ENCODE assay signal across 8 cellular contexts in the genomic region with DNA sequence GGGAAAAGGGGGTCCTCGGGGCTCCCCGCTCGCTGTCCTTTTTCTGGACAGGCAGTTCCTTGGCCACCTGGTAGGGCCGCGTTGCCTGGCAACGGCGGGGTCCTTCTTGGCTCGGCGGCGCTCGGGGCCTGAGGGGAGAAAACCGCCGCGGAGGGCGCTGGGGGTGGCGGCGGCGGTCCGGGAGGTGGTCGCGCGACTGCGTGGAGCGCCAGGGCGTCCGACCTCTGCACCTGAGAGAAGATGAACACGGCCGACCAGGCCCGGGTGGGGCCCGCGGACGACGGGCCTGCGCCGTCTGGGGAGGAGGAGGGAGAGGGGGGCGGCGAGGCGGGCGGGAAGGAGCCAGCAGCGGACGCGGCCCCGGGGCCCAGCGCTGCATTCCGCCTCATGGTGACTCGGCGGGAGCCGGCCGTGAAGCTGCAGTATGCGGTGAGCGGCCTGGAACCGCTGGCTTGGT. TPM values are rescaled to one million over a fixed set of nuclear protein-coding genes. Genes with fewer than 3 reads are reported as not detected.
DNase-seq lines count a peak whose midpoint lies in the region; ATAC-seq and TF ChIP-seq lines count a peak whose summit lies in the region.

A gene with protein sequence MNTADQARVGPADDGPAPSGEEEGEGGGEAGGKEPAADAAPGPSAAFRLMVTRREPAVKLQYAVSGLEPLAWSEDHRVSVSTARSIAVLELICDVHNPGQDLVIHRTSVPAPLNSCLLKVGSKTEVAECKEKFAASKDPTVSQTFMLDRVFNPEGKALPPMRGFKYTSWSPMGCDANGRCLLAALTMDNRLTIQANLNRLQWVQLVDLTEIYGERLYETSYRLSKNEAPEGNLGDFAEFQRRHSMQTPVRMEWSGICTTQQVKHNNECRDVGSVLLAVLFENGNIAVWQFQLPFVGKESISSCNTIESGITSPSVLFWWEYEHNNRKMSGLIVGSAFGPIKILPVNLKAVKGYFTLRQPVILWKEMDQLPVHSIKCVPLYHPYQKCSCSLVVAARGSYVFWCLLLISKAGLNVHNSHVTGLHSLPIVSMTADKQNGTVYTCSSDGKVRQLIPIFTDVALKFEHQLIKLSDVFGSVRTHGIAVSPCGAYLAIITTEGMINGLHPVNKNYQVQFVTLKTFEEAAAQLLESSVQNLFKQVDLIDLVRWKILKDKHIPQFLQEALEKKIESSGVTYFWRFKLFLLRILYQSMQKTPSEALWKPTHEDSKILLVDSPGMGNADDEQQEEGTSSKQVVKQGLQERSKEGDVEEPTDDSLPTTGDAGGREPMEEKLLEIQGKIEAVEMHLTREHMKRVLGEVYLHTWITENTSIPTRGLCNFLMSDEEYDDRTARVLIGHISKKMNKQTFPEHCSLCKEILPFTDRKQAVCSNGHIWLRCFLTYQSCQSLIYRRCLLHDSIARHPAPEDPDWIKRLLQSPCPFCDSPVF (plus strand): TSS at position 106 of the 457 bp plus-strand sequence. CDS start 135 bp downstream, at position 241.

- peak within 1 kb of the TSS; percentile 86 to 91 (median 87) for H3K4me3 Mint-ChIP-seq in T-cell

- H3K27me3 Mint-ChIP-seq in T-cell = no peaks in the 10 kb centered on the region

- H3K36me3 ChIP-seq in Loucy (ENCODE audit: insufficient read depth, low read length) = no peaks in the 10 kb centered on the region
- H3K36me3 ChIP-seq in aorta (ENCODE audit: control insufficient read depth in 1 of 2, insufficient read depth in 2 of 2, low read length in 1 of 2) = no peaks in the 10 kb centered on the region

- H3K9ac ChIP-seq in Loucy (ENCODE audit: low read depth, low read length, poor library complexity, severe bottlenecking) = peak within 1 kb of the TSS; percentile 95

- peak within 1 kb of the TSS; percentile 100 for H2AFZ ChIP-seq in Loucy (ENCODE audit: low read length)

- DNase-seq in GDM1 (lab: John Stamatoyannopoulos, UW) = peak; percentile 69
- DNase-seq in H4 (ENCODE audit: low spot score) = peak; percentile 60
- DNase-seq in T-cell = peak in 32 of 34 experiments; percentile 73 to 90 (median 84)
- DNase-seq in amniotic stem cell (lab: John Stamatoyannopoulos, UW) = peak; percentile 53
- DNase-seq in right cardiac atrium = peak; percentile 86 to 96 (median 95)
- DNase-seq in renal cortical epithelial cell (ENCODE audit: low read depth) = no peak
- peak; percentile 90 to 96 for DNase-seq in aorta

- H3K4me1 ChIP-seq in Loucy (ENCODE audit: insufficient read depth, low read length, poor library complexity, severe bottlenecking) = peaks cover 38% of the 10 kb centered on the region
- no peaks in the 10 kb centered on the region for H3K4me1 ChIP-seq in right cardiac atrium (ENCODE audit: control insufficient read depth, insufficient read depth, low read length)
- peaks cover 0 to 9% of the 10 kb centered on the region in 2 donors for H3K4me1 ChIP-seq in aorta (ENCODE audit: control insufficient read depth in 1 of 2, insufficient read depth in 2 of 2, low read length in 2 of 2)

- CTCF ChIA-PET in T-cell (lab: Charles Lee) = interaction anchor here in 1 of 2 donors (0.5 to 1.2 kb wide), 3 partner anchors 11 to 320 kb away, joined by 3 to 4 read pairs (median 3); no protein-coding TSS in a partner anchor

- intact Hi-C loops in right cardiac atrium (cut with DNase I) = loop anchor here in 1 of 4 donors (10.0 kb wide), 1 partner anchor 124 kb away; no protein-coding TSS in a partner anchor
- intact Hi-C loops in aorta (cut with DNase I) = loop anchor here in 1 of 2 donors (1.0 kb wide), 1 partner anchor 208 kb away; a partner anchor contains a TSS

- H3K9me2 ChIP-seq in Loucy (replicated peaks; ENCODE audit: low read depth, low read length) = no peaks in the 10 kb centered on the region

- no peaks in the 10 kb centered on the region for H3F3A ChIP-seq in Loucy (ENCODE audit: low read depth)

- no peaks in the 10 kb centered on the region for H3K9me3 ChIP-seq in Loucy (ENCODE audit: insufficient read depth, low read depth, low read length)
- H3K9me3 ChIP-seq in right cardiac atrium (ENCODE audit: control insufficient read depth, low read length) = no peaks in the 10 kb centered on the region
- H3K9me3 ChIP-seq in aorta (ENCODE audit: control insufficient read depth, low read length) = no peaks in the 10 kb centered on the region

- peak within 1 kb of the TSS; percentile 98 for H3K4me2 ChIP-seq in Loucy (ENCODE audit: low read depth, low read length, poor library complexity, severe bottlenecking)

- no peaks in the 10 kb centered on the region for H3K9me3 Mint-ChIP-seq in T-cell

- H3K27ac ChIP-seq in right cardiac atrium (ENCODE audit: low read length) = peak within 1 kb of the TSS; percentile 90
- peak within 1 kb of the TSS in 1 of 2 donors; percentile 66 for H3K27ac ChIP-seq in aorta (ENCODE audit: low read depth in 1 of 2, low read length in 2 of 2)

- peak within 1 kb of the TSS; percentile 87 to 94 for H3K27ac Mint-ChIP-seq in T-cell

- H3K79me2 ChIP-seq in Loucy (ENCODE audit: insufficient read depth, low read length) = peaks cover 79% of the 10 kb centered on the region

- H3K27me3 ChIP-seq in Loucy (ENCODE audit: insufficient read depth, low read length, poor library complexity, severe bottlenecking) = no peaks in the 10 kb centered on the region
- no peaks in the 10 kb centered on the region for H3K27me3 ChIP-seq in right cardiac atrium (ENCODE audit: control insufficient read depth, insufficient read depth)
- H3K27me3 ChIP-seq in aorta (ENCODE audit: control insufficient read depth in 1 of 2, insufficient read depth in 2 of 2, low read length in 1 of 2) = no peaks in the 10 kb centered on the region

- peak within 1 kb of the TSS; percentile 94 for H3K4me3 ChIP-seq in Loucy (ENCODE audit: low read length, poor library complexity, severe bottlenecking)
- H3K4me3 ChIP-seq in right cardiac atrium (ENCODE audit: low read length) = peak within 1 kb of the TSS; percentile 78
- H3K4me3 ChIP-seq in aorta (ENCODE audit: low read length in 2 of 2) = peak within 1 kb of the TSS; percentile 57 to 70

- H3K4me1 Mint-ChIP-seq in T-cell = peaks cover 55 to 66% (median 59%) of the 10 kb centered on the region in 3 donors

- peaks cover 48% of the 10 kb centered on the region for H4K20me1 ChIP-seq in Loucy (ENCODE audit: insufficient read depth, low read length, poor library complexity, severe bottlenecking)

- ATAC-seq in T-cell (replicated peaks in 1 of 4) (peak; percentile 61 to 77 (median 64)), right cardiac atrium (peak; percentile 90 to 91), aorta (ENCODE audit: low FRiP score) (peak; percentile 96)

- POLR2A ChIA-PET in T-cell (lab: Charles Lee) = no interaction called here

- no peak for TF ChIP-seq CTCF in Loucy (conservative IDR thresholded peaks at IDR 0.05; ENCODE audit: low read length)

- under 1% methylated on average over 52 of the region's 52 CpGs for WGBS in right cardiac atrium
- WGBS in aorta, 2 donors = 1% methylated on average over 44 to 52 of the region's 52 CpGs

- no peaks in the 10 kb centered on the region for H3K36me3 Mint-ChIP-seq in T-cell

RNA-seq across cellular contexts. Expression of the gene that starts here (rescaled TPM):
- total RNA-seq in H4 (2014; rRNA removed; shearing (Covaris generic)) = 11.4 and 12.4 TPM in 2 replicates
- total RNA-seq in T-cell = 10 to 100 TPM in 4 of 5 donors, 1 to 10 TPM in 1; 8.9 to 14.2 (median 13.2) TPM
- 1 to 10 TPM; 9.2 to 9.7 (median 9.6) TPM for total RNA-seq in right cardiac atrium
- polyA plus RNA-seq in right cardiac atrium = 2.6 TPM
- 15.5 and 22.8 TPM in 2 replicates for total RNA-seq in renal cortical epithelial cell
- 10 to 100 TPM in 1 of 2 donors, 1 to 10 TPM in 1; 8.2 to 12.1 TPM for total RNA-seq in aorta
- 1 to 10 TPM; 2.5 to 3.3 TPM for polyA plus RNA-seq in aorta
